Comparison of ENCODE assay signal across 1 cellular context in the genomic region with DNA sequence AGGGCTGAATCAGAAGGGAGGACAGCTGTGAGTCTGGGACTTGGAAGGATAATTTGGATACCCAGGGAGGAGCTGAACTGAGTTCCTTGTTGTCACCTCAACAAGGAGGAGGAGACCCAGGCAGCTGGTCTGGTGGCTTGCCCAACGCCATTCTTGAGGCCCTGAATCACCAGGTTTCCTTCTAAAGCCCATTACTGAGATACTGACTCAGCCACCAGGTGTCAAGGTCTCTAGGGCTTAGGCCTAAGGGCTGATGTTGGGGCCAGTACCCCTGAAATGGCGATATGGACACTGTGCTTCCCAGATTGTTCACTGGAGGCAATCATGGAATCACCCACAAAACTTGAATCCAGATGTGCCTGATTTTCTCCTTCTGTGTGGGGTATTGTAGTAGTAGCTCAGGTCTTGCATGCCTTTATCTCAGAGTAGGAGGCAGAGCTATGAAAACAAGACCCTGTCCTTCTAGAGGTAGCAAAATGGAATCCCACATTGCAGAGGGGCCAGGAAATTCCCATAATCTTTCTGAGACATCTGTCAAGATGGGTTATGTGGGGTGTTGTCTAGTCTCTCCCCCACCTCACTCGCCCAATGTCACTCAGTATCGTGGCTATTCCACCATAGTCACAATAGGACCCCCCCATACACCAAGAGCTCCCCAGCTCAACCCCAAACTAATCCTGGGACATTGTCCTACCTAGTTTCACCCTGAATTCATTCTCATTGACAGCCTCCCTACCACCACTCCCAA.
TF ChIP-seq lines count a peak whose summit lies in the region.

No MANE protein-coding gene starts in this region.

TF ChIP-seq in IMR-90, 13 proteins besides CTCF, POLR2A, EP300 and RAD21:
- no peak for TF ChIP-seq CHD1 (IDR thresholded peaks at IDR 0.05; ENCODE audit: low read depth, low read length)
- TF ChIP-seq CEBPB (IDR thresholded peaks at IDR 0.05; ENCODE audit: low read depth, low read length): peak; percentile 43; the same call in 1 of the 2 replicates
